Comparison of ENCODE assay signal across 17 cellular contexts in the genomic region with DNA sequence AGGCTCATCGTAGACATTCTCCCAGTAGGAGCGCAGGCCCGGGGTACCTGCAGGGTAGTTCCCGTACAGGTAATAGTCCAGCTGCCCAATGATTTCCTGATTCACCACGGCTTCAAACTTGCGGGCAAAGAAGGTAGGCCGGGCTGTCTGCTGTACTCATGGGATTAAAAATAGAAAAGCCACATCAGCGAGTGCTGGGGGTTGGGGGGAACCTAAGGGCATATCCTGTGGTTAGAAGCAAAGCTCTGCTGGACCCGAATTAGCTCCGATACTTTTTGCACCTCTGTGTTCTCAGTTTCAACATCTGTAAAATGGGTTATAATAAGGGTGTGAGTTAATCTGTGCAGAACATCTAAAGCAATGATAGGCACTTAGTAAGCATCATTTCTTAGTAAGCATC.
DNase-seq lines count a peak whose midpoint lies in the region; ATAC-seq and TF ChIP-seq lines count a peak whose summit lies in the region.
"Had no signal": no experiment of that assay in that cellular context is flagged by ENCODE, and none has a peak within 500 bp of the region (broad histone marks: within the 10 kb centered on the region; RNA-seq: fewer than 3 reads in every experiment).

No MANE protein-coding gene starts in this region.

- no peaks in the 10 kb centered on the region for H3K27me3 ChIP-seq in gastroesophageal sphincter
- no peaks in the 10 kb centered on the region for H3K27me3 ChIP-seq in transverse colon
- H3K27me3 ChIP-seq: brain microvascular endothelial cell, heart left ventricle, uterus had no signal

- H3K36me3 ChIP-seq in gastroesophageal sphincter = peaks cover 0 to 85% of the 10 kb centered on the region in 2 donors
- H3K36me3 ChIP-seq in transverse colon = peaks cover 0 to 14% (median 5%) of the 10 kb centered on the region in 4 donors
- H3K36me3 ChIP-seq: brain microvascular endothelial cell, left ventricle myocardium inferior, uterus had no signal

- intact Hi-C loops in transverse colon (cut with DNase I; ENCODE audit: low total_unique reads) = no loop called here

- H3K27ac Mint-ChIP-seq in endothelial cell (ENCODE audit: unreplicated experiment) = no peak overlapping the region
- H3K27ac Mint-ChIP-seq: activated T-helper 2 cell treated with anti-CD3 and anti-CD28 coated beads, Interferon-gamma antibody, Interleukin-2, Interleukin-4, amounts not matched to agents 10 μg/mL and 5 μg/mL and 100 μg/mL, durations not matched to agents 14 hours and 24 hours and 36 hours had no signal

- H3K9me3 Mint-ChIP-seq in endothelial cell (ENCODE audit: unreplicated experiment) = no peaks in the 10 kb centered on the region
- H3K9me3 Mint-ChIP-seq: activated T-helper 2 cell treated with anti-CD3 and anti-CD28 coated beads, Interferon-gamma antibody, Interleukin-2, Interleukin-4, amounts not matched to agents 10 μg/mL and 5 μg/mL and 100 μg/mL, durations not matched to agents 14 hours and 24 hours and 36 hours; neural crest cell had no signal

- ATAC-seq in HG02642 (IDR thresholded peaks at IDR 0.05; ENCODE audit: poor library complexity, unreplicated experiment) = peak; percentile 67
- ATAC-seq in HG03571 (IDR thresholded peaks at IDR 0.05; ENCODE audit: unreplicated experiment) = peak; percentile 66
- ATAC-seq in gastroesophageal sphincter = no peak
- ATAC-seq: heart left ventricle, SK-N-SH treated with all-trans-retinoic acid at 6 μM for 48 hours had no signal

- no peak overlapping the region for H3K4me3 Mint-ChIP-seq in endothelial cell (ENCODE audit: unreplicated experiment)
- H3K4me3 Mint-ChIP-seq: neural crest cell had no signal

- H3K4me3 ChIP-seq in GM12864 (ENCODE audit: low read depth, low read length) (0 out of 2 replicates have a peak overlapping the region, but pooled peaks have one; percentile 5), gastroesophageal sphincter (no peak overlapping the region), transverse colon (no peak overlapping the region)
- H3K4me3 ChIP-seq: heart left ventricle, left ventricle myocardium inferior, uterus had no signal

- DNase-seq in GM12864 (ENCODE audit: low read depth) (peak; percentile 89), GM19240 (ENCODE audit: insufficient read length, low spot score) (peak; percentile 85), endothelial cell (ENCODE audit: low spot score) (no peak), cerebellar nuclear complex (lab: John Stamatoyannopoulos, UW) (no peak), transverse colon (no peak)
- DNase-seq: brain microvascular endothelial cell; effector memory CD4-positive, alpha-beta T cell; heart left ventricle; left ventricle myocardium inferior; NCI-H1694; uterus had no signal

- no peaks in the 10 kb centered on the region for H3K27me3 Mint-ChIP-seq in endothelial cell (ENCODE audit: unreplicated experiment)

- WGBS in gastroesophageal sphincter (ENCODE audit: low coverage in 1 of 2), 2 donors = 87 to 90% methylated on average over 4 to 7 of the region's 10 CpGs
- WGBS in transverse colon (ENCODE audit: low coverage in 1 of 2), 2 donors = 76 to 80% methylated on average over 2 to 10 of the region's 10 CpGs

- H3K9me3 ChIP-seq in gastroesophageal sphincter (no peaks in the 10 kb centered on the region), transverse colon (no peaks in the 10 kb centered on the region)
- H3K9me3 ChIP-seq: heart left ventricle, left ventricle myocardium inferior, uterus had no signal

- no peak for TF ChIP-seq CTCF in GM12864 (IDR thresholded peaks at IDR 0.05; ENCODE audit: low read depth, low read length, missing control alignments)
- no peak for TF ChIP-seq CTCF in endothelial cell (IDR thresholded peaks at IDR 0.05; ENCODE audit: unreplicated experiment)
- no peak for TF ChIP-seq CTCF in gastroesophageal sphincter (IDR thresholded peaks at IDR 0.05)
- no peak for TF ChIP-seq CTCF in transverse colon (IDR thresholded peaks at IDR 0.05)

- H3K4me1 Mint-ChIP-seq in endothelial cell (ENCODE audit: unreplicated experiment) = peaks cover 9% of the 10 kb centered on the region

- TF ChIP-seq EP300 in gastroesophageal sphincter (IDR thresholded peaks at IDR 0.05) = no peak
- TF ChIP-seq EP300 in transverse colon (IDR thresholded peaks at IDR 0.05; ENCODE audit: low read depth) = no peak

- no peaks in the 10 kb centered on the region for H3K4me1 ChIP-seq in gastroesophageal sphincter
- H3K4me1 ChIP-seq in transverse colon = no peaks in the 10 kb centered on the region
- H3K4me1 ChIP-seq: heart left ventricle, left ventricle myocardium inferior, uterus had no signal

- in situ Hi-C loops in transverse colon (cut with MboI; ENCODE audit: low pct_ligation_motif_present in 1 of 4, low pct_unique_long_range_greater_than_20kb in 1 of 4, low sequenced_read_pairs in 3 of 4) = no loop called here

- TF ChIP-seq POLR2A in gastroesophageal sphincter (IDR thresholded peaks at IDR 0.05) (no peak), transverse colon (IDR thresholded peaks at IDR 0.05) (no peak)

- H3K27ac ChIP-seq in gastroesophageal sphincter = no peak overlapping the region
- no peak overlapping the region for H3K27ac ChIP-seq in transverse colon
- H3K27ac ChIP-seq: brain microvascular endothelial cell, heart left ventricle, left ventricle myocardium inferior, uterus had no signal

- peaks cover 3% of the 10 kb centered on the region for H3K36me3 Mint-ChIP-seq in endothelial cell (ENCODE audit: low read depth, unreplicated experiment)

Comparison
In these comparisons a context has a peak if more than half of its experiments do, and no peak if none do; other contexts are left out.
1. DNase-seq: peak in GM12864 (single experiment) and GM19240 (single experiment); none in endothelial cell (single experiment), cerebellar nuclear complex (0 of 2) and transverse colon (single experiment).